8 cellular contexts compared by ENCODE assay signal in genomic region chr20:25310268-25310920, GRCh38.
DNase-seq lines count a peak whose midpoint lies in the region; ATAC-seq, FAIRE-seq and TF ChIP-seq lines count a peak whose summit lies in the region.

No MANE protein-coding gene starts in this region.

- peak; percentile 97 for DNase-seq in EL
- peak; percentile 98 for DNase-seq in HS-27A (ENCODE audit: low read depth)
- peak; percentile 88 for DNase-seq in RWPE1 (ENCODE audit: low spot score)
- peak in 32 of 58 donors; percentile 22 to 80 (median 47) for DNase-seq in anterior cingulate cortex (lab: John Stamatoyannopoulos, UW)
- DNase-seq in hypothalamus (lab: John Stamatoyannopoulos, UW): peak in 26 of 51 donors; percentile 4 to 79 (median 40)
- peak; percentile 95 for DNase-seq in small intestine
- no peak for DNase-seq in iPS-NIHi11 (ENCODE audit: low spot score)

- H3K4me1 ChIP-seq in small intestine (ENCODE audit: control insufficient read depth in 2 of 2, insufficient read depth in 1 of 2, low read depth in 1 of 2, low read length in 1 of 2): peaks cover 14 to 16% of the 10 kb centered on the region in 2 donors

- TF ChIP-seq CTCF in RWPE1 (conservative IDR thresholded peaks at IDR 0.05; ENCODE audit: low read depth): peak; percentile 87

- POLR2A ChIA-PET in RWPE1 (lab: Yijun Ruan, JAX; ENCODE audit: low non-redundant PET): no interaction called here

- peak overlapping the region; percentile 90 for H3K27ac ChIP-seq in RWPE1
- H3K27ac ChIP-seq in small intestine (ENCODE audit: low read depth in 1 of 2, low read length in 1 of 2): peak overlapping the region; percentile 86 to 96

- peak; percentile 90 for ATAC-seq in GM21390 (IDR thresholded peaks at IDR 0.05; ENCODE audit: unreplicated experiment)

- H3K9me3 ChIP-seq in small intestine (ENCODE audit: control insufficient read depth, low read depth): no peaks in the 10 kb centered on the region

- CTCF ChIA-PET in RWPE1 (lab: Yijun Ruan, JAX): interaction anchor here (0.6 to 1.3 kb wide), 5 partner anchors 9 to 674 kb away, joined by 3 to 5 read pairs (median 3); partner anchors contain the start of gene GINS1

- 12 to 17% (median 16%) methylated on average over 6 of the region's 6 CpGs for WGBS in small intestine, 3 donors

- no peaks in the 10 kb centered on the region for H3K27me3 ChIP-seq in small intestine (ENCODE audit: control insufficient read depth in 2 of 2, insufficient read depth in 2 of 2, low read length in 2 of 2)

- no peaks in the 10 kb centered on the region for H3K36me3 ChIP-seq in small intestine (ENCODE audit: control insufficient read depth in 2 of 2, insufficient read depth in 2 of 2, low read length in 2 of 2)

- peak; percentile 65 for FAIRE-seq in small intestine (lab: Jason Lieb, UNC)

- no peak overlapping the region for H3K4me3 ChIP-seq in small intestine (ENCODE audit: low read depth in 1 of 2, low read length in 2 of 2)
